ENCODE assay signal across 29 cellular contexts in genomic region chr2:239061121-239061666, GRCh38.
"Had no signal": no experiment of that assay in that cellular context is flagged by ENCODE, and none has a peak within 500 bp of the region (broad histone marks: within the 10 kb centered on the region; RNA-seq: fewer than 3 reads in every experiment).

No MANE protein-coding gene starts in this region.

- H3K9me3 ChIP-seq: colonic mucosa, gastrocnemius medialis, testis, transverse colon had no signal

- H3K4me2 ChIP-seq: smooth muscle cell had no signal

- H3K79me2 ChIP-seq: parathyroid adenoma had no signal

- H3K9ac ChIP-seq: parathyroid adenoma had no signal

- H3K4me3 ChIP-seq: colonic mucosa, gastrocnemius medialis, right atrium auricular region, smooth muscle cell, testis, transverse colon, vagina had no signal

- H3K27ac ChIP-seq: colonic mucosa, gastrocnemius medialis, parathyroid adenoma, right atrium auricular region, testis, transverse colon, vagina had no signal

- H3K4me3 Mint-ChIP-seq: activated naive CD8-positive, alpha-beta T cell; activated T-cell treated with anti-CD3 and anti-CD28 coated beads, Interleukin-2, amount 50 U/mL, for 72 hours; mesothelial cell of epicardium; naive B cell; stimulated activated memory B cell treated with anti-CD40 and anti-IgM and Interleukin-4, amounts not matched to agents 10 μg/mL and 1 μg/mL and 100 μg/mL, for 72 hours had no signal

- ATAC-seq: gastrocnemius medialis; left ventricle myocardium superior; stimulated activated memory B cell treated with anti-CD40 and anti-IgM and Interleukin-4, amounts not matched to agents 10 μg/mL and 1 μg/mL and 100 μg/mL, for 72 hours had no signal

- H3K9me3 Mint-ChIP-seq: activated T-cell treated with anti-CD3 and anti-CD28 coated beads, Interleukin-2, amount 50 U/mL, for 72 hours; mesothelial cell of epicardium; naive B cell; stimulated activated memory B cell treated with anti-CD40 and anti-IgM and Interleukin-4, amounts not matched to agents 10 μg/mL and 1 μg/mL and 100 μg/mL, for 72 hours had no signal

- H3K27me3 Mint-ChIP-seq: activated naive CD8-positive, alpha-beta T cell; naive B cell; stimulated activated memory B cell treated with anti-CD40 and anti-IgM and Interleukin-4, amounts not matched to agents 10 μg/mL and 1 μg/mL and 100 μg/mL, for 72 hours had no signal

- H3K4me1 Mint-ChIP-seq: stimulated activated memory B cell treated with anti-CD40 and anti-IgM and Interleukin-4, amounts not matched to agents 10 μg/mL and 1 μg/mL and 100 μg/mL, for 72 hours had no signal

- H3K4me1 ChIP-seq: colonic mucosa, gastrocnemius medialis, parathyroid adenoma, right atrium auricular region, testis, transverse colon, vagina had no signal

- H3K27me3 ChIP-seq: colonic mucosa, gastrocnemius medialis, right atrium auricular region, testis, transverse colon, vagina had no signal

- H3K36me3 ChIP-seq: colonic mucosa had no signal

- H2AFZ ChIP-seq: parathyroid adenoma had no signal

- H3K27ac Mint-ChIP-seq: activated naive CD8-positive, alpha-beta T cell; activated T-cell treated with anti-CD3 and anti-CD28 coated beads, Interleukin-2, amount 50 U/mL, for 72 hours; stimulated activated memory B cell treated with anti-CD40 and anti-IgM and Interleukin-4, amounts not matched to agents 10 μg/mL and 1 μg/mL and 100 μg/mL, for 72 hours had no signal

- DNase-seq: activated CD4-positive, alpha-beta T cell treated with anti-CD3 and anti-CD28 coated beads for 4 hours; activated CD4-positive, alpha-beta T cell treated with anti-CD3 and anti-CD28 coated beads, Interleukin-2, amount 50 U/mL, for 4 hours; activated naive CD4-positive, alpha-beta T cell treated with Interleukin-2 at 50 U/mL for 16 hours; activated T-cell treated with anti-CD3 and anti-CD28 coated beads for 4 hours; activated T-cell treated with anti-CD3 and anti-CD28 coated beads, Interleukin-2, amount 50 U/mL, for 72 hours; anterior cingulate cortex; cerebellar nuclear complex; colonic mucosa; effector CD8-positive, alpha-beta T cell; erythroblast; gastrocnemius medialis; glutamatergic neuron; islet precursor cell; left ventricle myocardium superior; mammary epithelial cell; naive B cell; occipital lobe; stimulated activated CD4-positive, alpha-beta T cell treated with anti-CD3 and anti-CD28 coated beads, Interleukin-1b, Interleukin-23, amount 100 ng/mL, for 48 hours; stimulated activated CD4-positive, alpha-beta T cell treated with anti-CD3 and anti-CD28 coated beads, Interleukin-4, amount 100 ng/mL, for 4 hours; stimulated activated CD8-positive, alpha-beta memory T cell treated with anti-CD3 and anti-CD28 coated beads, Interleukin-4, amount 100 ng/mL, for 48 hours; testis; transverse colon had no signal
